In the genomic region with DNA sequence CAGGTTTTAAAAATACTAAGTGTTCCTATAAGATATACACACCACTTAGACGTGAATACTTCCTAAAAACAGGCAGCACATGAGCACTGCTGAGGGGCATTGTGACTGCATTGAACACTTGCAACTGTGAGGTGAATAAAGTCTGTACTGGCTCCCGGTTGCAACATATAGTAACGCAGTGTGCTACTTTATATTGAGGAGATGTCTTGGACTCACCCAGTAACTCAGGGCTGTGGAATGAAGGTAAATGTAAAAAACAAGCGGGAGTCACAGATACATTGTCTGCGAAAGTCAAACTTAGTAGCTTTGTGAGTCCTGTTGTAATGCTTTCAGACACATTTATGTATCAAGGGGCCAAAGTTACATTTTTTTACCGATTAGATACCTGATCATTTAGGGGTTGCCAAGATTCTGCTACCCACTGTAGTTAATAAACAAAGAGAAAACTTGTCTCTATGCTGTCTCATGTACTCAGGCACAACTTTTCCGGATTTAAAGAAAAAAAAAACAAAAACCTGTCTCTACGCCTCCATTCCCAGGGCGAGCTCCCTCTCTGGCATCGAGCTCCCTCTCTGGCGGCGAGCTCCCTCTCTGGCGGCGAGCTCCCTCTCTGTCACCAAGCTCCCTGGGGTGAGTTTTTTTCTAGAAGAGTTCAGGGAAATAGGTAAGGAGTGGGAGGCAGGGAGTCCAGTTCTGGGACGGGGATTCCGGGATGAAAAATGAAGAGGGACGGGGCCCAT, we compare ENCODE assay signal across 10 cellular contexts. TPM values are rescaled to one million over a fixed set of nuclear protein-coding genes. Genes with fewer than 3 reads are reported as not detected.
DNase-seq lines count a peak whose midpoint lies in the region; ATAC-seq and TF ChIP-seq lines count a peak whose summit lies in the region.
"Had no signal": no experiment of that assay in that cellular context is flagged by ENCODE, and none has a peak within 500 bp of the region (broad histone marks: within the 10 kb centered on the region; RNA-seq: fewer than 3 reads in every experiment).

No MANE protein-coding gene starts in this region.

- dilution Hi-C loops in IMR-90 (cut with HindIII; ENCODE audit: low sequenced_read_pairs, unreplicated experiment): no loop called here

- TF ChIP-seq POLR2A in IMR-90 (IDR thresholded peaks at IDR 0.05; ENCODE audit: low read depth, low read length): no peak

- TF ChIP-seq RAD21 in IMR-90 (IDR thresholded peaks at IDR 0.05; ENCODE audit: low read length): no peak

- in situ Hi-C loops in IMR-90 (cut with MboI; ENCODE audit: low sequenced_read_pairs): no loop called here
- in situ Hi-C loops in brain microvascular endothelial cell (cut with HindIII; ENCODE audit: low pct_ligation_motif_present, low sequenced_read_pairs): no loop called here

- peak overlapping the region in 6 of 7 donors; percentile 94 to 99 (median 96) for H3K27ac Mint-ChIP-seq in CD14-positive monocyte

- no peaks in the 10 kb centered on the region for H3K9me3 ChIP-seq in IMR-90 (ENCODE audit: control insufficient read depth, insufficient read depth, low read length)
- no peaks in the 10 kb centered on the region for H3K9me3 ChIP-seq in mesenchymal stem cell (ENCODE audit: control insufficient read depth, low read length)
- H3K9me3 ChIP-seq: neutrophil had no signal

- H3K9me1 ChIP-seq in IMR-90 (ENCODE audit: insufficient read depth, low read length): no peaks in the 10 kb centered on the region; the same call in 1 of the 2 replicates

- H3K4me1 Mint-ChIP-seq in CD14-positive monocyte: peaks cover 34% of the 10 kb centered on the region

- H2AK9ac ChIP-seq in IMR-90 (replicated peaks; ENCODE audit: low read depth, low read length, poor library complexity): no peak overlapping the region

- H3K4ac ChIP-seq in IMR-90 (ENCODE audit: low read depth, low read length) (peak overlapping the region; percentile 93), mesenchymal stem cell (ENCODE audit: low read depth in 1 of 2, low read length in 2 of 2) (no peak overlapping the region)

- no peaks in the 10 kb centered on the region for H3K27me3 Mint-ChIP-seq in CD14-positive monocyte (ENCODE audit: low read depth in 3 of 3)

- H3K23ac ChIP-seq in IMR-90 (ENCODE audit: low read depth, low read length) (peak overlapping the region; percentile 67; the same call in 1 of the 2 replicates), mesenchymal stem cell (ENCODE audit: low read length in 2 of 2) (no peak overlapping the region)

- 0 out of 2 replicates have a peak overlapping the region, but pooled peaks have one; percentile 11 for H2AK5ac ChIP-seq in IMR-90 (ENCODE audit: low read depth, low read length)
- H2AK5ac ChIP-seq in mesenchymal stem cell (ENCODE audit: low read length, severe bottlenecking): no peak overlapping the region

- no peak overlapping the region for H3K56ac ChIP-seq in IMR-90 (ENCODE audit: extremely low read depth, insufficient read depth, low read length)

- H3K36me3 ChIP-seq in IMR-90 (ENCODE audit: control insufficient read depth, insufficient read depth, low read length): no peaks in the 10 kb centered on the region
- H3K36me3 ChIP-seq in brain microvascular endothelial cell (replicated peaks): no peaks in the 10 kb centered on the region
- no peaks in the 10 kb centered on the region for H3K36me3 ChIP-seq in mesenchymal stem cell (ENCODE audit: control insufficient read depth in 1 of 2, insufficient read depth in 2 of 2, low read depth in 1 of 2, low read length in 2 of 2)
- H3K36me3 ChIP-seq: neutrophil had no signal

- CTCF ChIA-PET in IMR-90 (lab: Yijun Ruan, JAX): no interaction called here

- no peaks in the 10 kb centered on the region for H3K4me1 ChIP-seq in IMR-90 (ENCODE audit: control insufficient read depth, insufficient read depth, low read length)
- H3K4me1 ChIP-seq in mesenchymal stem cell (ENCODE audit: control insufficient read depth, insufficient read depth, low read depth, low read length): no peaks in the 10 kb centered on the region

- intact Hi-C loops in CD14-positive monocyte (cut with micrococcal nuclease): loop anchor here (2.0 to 10.0 kb wide), 3 partner anchors 15 to 139 kb away; a partner anchor contains a TSS
- intact Hi-C loops in IMR-90 (cut with micrococcal nuclease): loop anchor here (1.0 kb wide), 1 partner anchor 51 kb away; no protein-coding TSS in a partner anchor

- WGBS in IMR-90 (ENCODE audit: extremely low coverage in 2 of 2, insufficient read length in 1 of 2), 2 experiments: 60% methylated on average over 2 of the region's 17 CpGs; no CpG with 5 or more reads in 1 of the 2 experiments
- 89% methylated on average over 16 of the region's 17 CpGs for WGBS in mesenchymal stem cell

- no peak overlapping the region for H2BK20ac ChIP-seq in IMR-90 (ENCODE audit: low read depth, low read length)

- H3K4me2 ChIP-seq in IMR-90 (ENCODE audit: low read depth, low read length) (peak overlapping the region; percentile 90), mesenchymal stem cell (ENCODE audit: low read length, poor library complexity, severe bottlenecking) (no peak overlapping the region)

- H3K79me1 ChIP-seq in IMR-90 (ENCODE audit: low read depth in 1 of 2, low read length in 2 of 2) (peaks cover 0 to 8% of the 10 kb centered on the region in 2 experiments; a peak in 1 of 4 replicates), mesenchymal stem cell (replicated peaks; ENCODE audit: low read length, poor library complexity, severe bottlenecking) (no peaks in the 10 kb centered on the region)

- H3K14ac ChIP-seq in IMR-90 (replicated peaks; ENCODE audit: low read depth, low read length): peak overlapping the region; percentile 94; the same call in 1 of the 2 replicates
- H3K14ac ChIP-seq in mesenchymal stem cell (ENCODE audit: low read length in 2 of 2): no peak overlapping the region

- POLR2A ChIA-PET in IMR-90 (lab: Charles Lee; ENCODE audit: unreplicated experiment): no interaction called here

- TF ChIP-seq CTCF in CD14-positive monocyte (IDR thresholded peaks at IDR 0.05) (no peak), IMR-90 (conservative IDR thresholded peaks at IDR 0.05; ENCODE audit: low read depth, low read length) (no peak), brain microvascular endothelial cell (IDR thresholded peaks at IDR 0.05; ENCODE audit: low read depth, low read length, missing control alignments) (no peak)

- H3K9me3 Mint-ChIP-seq in CD14-positive monocyte: no peaks in the 10 kb centered on the region

- peak overlapping the region; percentile 89 for H3K4me3 ChIP-seq in IMR-90 (ENCODE audit: insufficient read depth, low read depth, low read length)
- peak overlapping the region; percentile 77 for H3K4me3 ChIP-seq in brain microvascular endothelial cell (ENCODE audit: low read depth, low read length)
- H3K4me3 ChIP-seq in mesenchymal stem cell (ENCODE audit: insufficient read depth in 1 of 2, low read depth in 1 of 2, low read length in 2 of 2): peak overlapping the region in 1 of 2 experiments; percentile 85

- no peak overlapping the region for H2BK12ac ChIP-seq in mesenchymal stem cell (ENCODE audit: low read length in 2 of 2)

- H3K4me3 Mint-ChIP-seq in CD14-positive monocyte: peak overlapping the region in 1 of 2 donors; percentile 89

- H3K27me3 ChIP-seq in IMR-90 (ENCODE audit: control insufficient read depth, insufficient read depth, low read length) (no peaks in the 10 kb centered on the region), brain microvascular endothelial cell (replicated peaks) (peaks cover 3% of the 10 kb centered on the region), mesenchymal stem cell (ENCODE audit: control insufficient read depth in 1 of 2, insufficient read depth in 1 of 2, low read length in 2 of 2) (peaks cover 0 to 6% of the 10 kb centered on the region in 2 experiments)
- H3K27me3 ChIP-seq: neutrophil had no signal

- H3K9ac ChIP-seq in IMR-90 (ENCODE audit: low read depth, low read length) (peak overlapping the region; percentile 93; the same call in 1 of the 2 replicates), mesenchymal stem cell (ENCODE audit: low read length) (peak overlapping the region; percentile 89)

- H2BK120ac ChIP-seq in IMR-90 (ENCODE audit: low read depth, low read length): peak overlapping the region; percentile 39; the same call in 1 of the 2 replicates
- no peak overlapping the region for H2BK120ac ChIP-seq in mesenchymal stem cell (ENCODE audit: low read depth, low read length)

- H2BK15ac ChIP-seq in IMR-90 (ENCODE audit: low read depth, low read length) (no peak overlapping the region), mesenchymal stem cell (ENCODE audit: low read depth, poor library complexity, severe bottlenecking) (no peak overlapping the region)

- H3K18ac ChIP-seq in IMR-90 (ENCODE audit: low read depth, low read length) (no peak overlapping the region; the same call in 1 of the 2 replicates), mesenchymal stem cell (ENCODE audit: low read depth in 1 of 2, low read length in 2 of 2) (no peak overlapping the region)

- ATAC-seq in IMR-90 (ENCODE audit: low read depth): no peak
- ATAC-seq in HG02798 (IDR thresholded peaks at IDR 0.05; ENCODE audit: poor library complexity, unreplicated experiment): no peak

- H2BK5ac ChIP-seq in IMR-90 (ENCODE audit: low read depth, low read length, poor library complexity, severe bottlenecking) (peak overlapping the region; percentile 48), mesenchymal stem cell (ENCODE audit: low read depth, low read length, poor library complexity, severe bottlenecking) (no peak overlapping the region)

- no peaks in the 10 kb centered on the region for H4K20me1 ChIP-seq in IMR-90 (ENCODE audit: insufficient read depth, low read length)

- peak overlapping the region; percentile 94 for H4K5ac ChIP-seq in IMR-90 (ENCODE audit: low read depth, low read length)

- H3K36me3 Mint-ChIP-seq in CD14-positive monocyte: peaks cover 4 to 6% of the 10 kb centered on the region in 2 donors

- H4K8ac ChIP-seq in IMR-90 (ENCODE audit: low read depth in 2 of 2, low read length in 2 of 2): peak overlapping the region; percentile 86 to 97; a peak in 3 of 4 replicates
- H4K8ac ChIP-seq in mesenchymal stem cell (ENCODE audit: low read length): no peak overlapping the region

- H2AFZ ChIP-seq in IMR-90 (replicated peaks; ENCODE audit: low read length, poor library complexity) (peak overlapping the region; percentile 97), mesenchymal stem cell (ENCODE audit: low read depth, low read length) (no peak overlapping the region)

- peak overlapping the region; percentile 90 for H3K27ac ChIP-seq in IMR-90 (ENCODE audit: insufficient read depth, low read length)
- no peak overlapping the region for H3K27ac ChIP-seq in brain microvascular endothelial cell
- H3K27ac ChIP-seq in mesenchymal stem cell (ENCODE audit: low read length, poor library complexity, severe bottlenecking): no peak overlapping the region

- no TSS peak for BruUV-seq in IMR-90 (replicated peaks; lab: Mats Ljungman, UMichigan)

- H4K91ac ChIP-seq in IMR-90 (ENCODE audit: insufficient read depth, low read depth, low read length) (peak overlapping the region; percentile 1; the same call in 1 of the 2 replicates), mesenchymal stem cell (ENCODE audit: low read length) (no peak overlapping the region)

- no peak for DNase-seq in CD14-positive monocyte (ENCODE audit: low spot score)
- no peak for DNase-seq in IMR-90
- no peak for DNase-seq in brain microvascular endothelial cell
- DNase-seq in mesenchymal stem cell: no peak
- DNase-seq in NCI-H2107 (lab: John Stamatoyannopoulos, UW): no peak
- no peak for DNase-seq in NCI-H1417 treated with DMSO at 0.1 percent for 48 hours (lab: John Stamatoyannopoulos, UW)
- no peak for DNase-seq in cerebellum (ENCODE audit: low spot score)
- DNase-seq: EL had no signal

RNA-seq across cellular contexts. Expression of a gene that starts 16.8 kb away (rescaled TPM):
- polyA plus RNA-seq in CD14-positive monocyte: 1,000 to 10,000 TPM; 1,518 to 2,788 TPM
- 76.4 and 94.5 TPM in 2 replicates for total RNA-seq in IMR-90 (2012; rRNA removed)
- polyA plus RNA-seq in IMR-90 (2012; rRNA removed): 218 and 239 TPM in 2 replicates
- 418 and 434 TPM in 2 replicates for polyA plus RNA-seq in IMR-90 (2012; cell fraction: cytosol; rRNA removed)
- polyA plus RNA-seq in IMR-90 (2012; cell fraction: nucleus; rRNA removed; ENCODE audit: low replicate concordance): 176 and 182 TPM in 2 replicates
- polyA plus RNA-seq in mesenchymal stem cell (2013, experiment 1 of 2): 501 TPM
- 521 TPM for polyA plus RNA-seq in mesenchymal stem cell (2013, experiment 2 of 2)
- total RNA-seq in cerebellum: 38.9 TPM
